In the genomic region with DNA sequence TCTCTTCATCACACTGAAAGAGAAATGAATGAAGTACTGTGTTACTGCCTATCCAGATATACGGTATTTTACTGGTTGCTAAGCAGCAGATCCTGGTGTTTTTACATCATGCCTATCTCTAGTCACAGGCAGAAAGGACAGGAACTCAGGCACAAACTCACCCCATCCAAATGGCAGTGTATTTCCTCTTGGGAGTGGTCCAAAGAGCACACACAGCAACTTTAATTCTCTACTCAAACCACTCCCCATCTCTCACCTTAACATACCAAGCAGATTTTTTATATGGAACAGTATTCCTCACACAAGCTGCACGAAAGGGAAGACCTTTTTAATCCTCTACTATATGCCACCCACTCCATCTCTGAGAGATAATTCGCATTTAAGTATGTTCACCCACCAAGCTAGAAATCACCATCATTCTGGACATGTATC, we compare ENCODE assay signal across 8 cellular contexts. TPM values are rescaled to one million over a fixed set of nuclear protein-coding genes. Genes with fewer than 3 reads are reported as not detected.
A peak's percentile ranks its signal among the peaks of the same experiment; 100 is the strongest.
DNase-seq lines count a peak whose midpoint lies in the region; TF ChIP-seq lines count a peak whose summit lies in the region.

No MANE protein-coding gene starts in this region.

- peak in 1 of 2 experiments; percentile 12 for DNase-seq in Caco-2
- peak; percentile 42 for DNase-seq in SK-MEL-5 (ENCODE audit: low read depth, low spot score)
- DNase-seq in fibroblast of lung (ENCODE audit: low read depth in 2 of 2): peak; percentile 46 to 72
- no peak for DNase-seq in RKO (ENCODE audit: low spot score)
- no peak for DNase-seq in activated CD8-positive, alpha-beta memory T cell treated with anti-CD3 and anti-CD28 coated beads, Interleukin-2, amount 50 U/mL, for 48 hours
- no peak for DNase-seq in mesenteric fat pad (ENCODE audit: low spot score)
- DNase-seq in Peyer's patch: no peak

- no peak for TF ChIP-seq POLR2A in Peyer's patch (IDR thresholded peaks at IDR 0.05)

- CTCF ChIA-PET in Caco-2 (lab: Charles Lee): no interaction called here

- no TSS peak for BruUV-seq in Caco-2 (replicated peaks; lab: Mats Ljungman, UMichigan)

- H3K4me1 ChIP-seq in Caco-2 (peaks cover 9% of the 10 kb centered on the region; the same call in 1 of the 2 replicates), fibroblast of lung (ENCODE audit: control insufficient read depth, extremely low read depth, insufficient read depth, low read length) (peaks cover 10% of the 10 kb centered on the region), neutrophil (ENCODE audit: control insufficient read depth in 1 of 2, insufficient read depth in 1 of 2, low read depth in 1 of 2, low read length in 1 of 2) (peaks cover 13 to 28% of the 10 kb centered on the region in 2 experiments), Peyer's patch (peaks cover 0 to 17% (median 0%) of the 10 kb centered on the region in 4 donors)

- H3K9ac ChIP-seq in fibroblast of lung (ENCODE audit: insufficient read depth, low read length): peak overlapping the region; percentile 47

- TF ChIP-seq CTCF in Caco-2 (IDR thresholded peaks at IDR 0.05; ENCODE audit: insufficient read depth in 1 of 2, low read depth in 1 of 2, low read length in 1 of 2, severe bottlenecking in 1 of 2, unreplicated experiment in 1 of 2): no peak
- no peak for TF ChIP-seq CTCF in fibroblast of lung (conservative IDR thresholded peaks at IDR 0.05 in 1 of 2, IDR thresholded peaks at IDR 0.05 in 1 of 2; ENCODE audit: low read depth in 1 of 2, low read length in 2 of 2)
- no peak for TF ChIP-seq CTCF in neutrophil (IDR thresholded peaks at IDR 0.05)
- no peak for TF ChIP-seq CTCF in Peyer's patch (IDR thresholded peaks at IDR 0.05)

- H3K36me3 Mint-ChIP-seq in Caco-2 (ENCODE audit: insufficient read depth, unreplicated experiment): peaks cover 14% of the 10 kb centered on the region

- H3K27ac ChIP-seq in fibroblast of lung (ENCODE audit: insufficient read depth, low read length) (peak overlapping the region; percentile 89), neutrophil (peak overlapping the region; percentile 43), Peyer's patch (peak overlapping the region in 2 of 4 donors; percentile 38 to 58)

- no peak overlapping the region for H3K4me3 Mint-ChIP-seq in Caco-2 (ENCODE audit: unreplicated experiment)

- H3K4me1 Mint-ChIP-seq in Caco-2 (ENCODE audit: low read depth, unreplicated experiment): no peaks in the 10 kb centered on the region

- intact Hi-C loops in Caco-2 (cut with micrococcal nuclease; ENCODE audit: unreplicated experiment): no loop called here

- H3K4me2 ChIP-seq in fibroblast of lung (ENCODE audit: extremely low read depth, insufficient read depth, low read length): peak overlapping the region; percentile 28

- H3K36me3 ChIP-seq in Caco-2 (ENCODE audit: control insufficient read depth, insufficient read depth, low read length) (peaks cover 1% of the 10 kb centered on the region; the same call in 1 of the 2 replicates), fibroblast of lung (ENCODE audit: control insufficient read depth, insufficient read depth, low read length) (no peaks in the 10 kb centered on the region), neutrophil (peaks cover 27% of the 10 kb centered on the region), Peyer's patch (peaks cover 0 to 10% (median 0%) of the 10 kb centered on the region in 3 donors)

- H3K4me3 ChIP-seq in Caco-2 (ENCODE audit: low read depth, low read length) (no peak overlapping the region), fibroblast of lung (replicated peaks in 1 of 4; ENCODE audit: control extremely low read depth in 1 of 4, insufficient read depth in 1 of 4, low read depth in 3 of 4, low read length in 4 of 4) (no peak overlapping the region), neutrophil (ENCODE audit: low read depth in 1 of 2, low read length in 1 of 2) (no peak overlapping the region), Peyer's patch (no peak overlapping the region)

- no peaks in the 10 kb centered on the region for H3K27me3 ChIP-seq in Caco-2 (replicated peaks; ENCODE audit: control insufficient read depth, insufficient read depth, low read length)
- H3K27me3 ChIP-seq in fibroblast of lung (ENCODE audit: control insufficient read depth, insufficient read depth, low read length): no peaks in the 10 kb centered on the region
- H3K27me3 ChIP-seq in neutrophil: no peaks in the 10 kb centered on the region
- H3K27me3 ChIP-seq in Peyer's patch: no peaks in the 10 kb centered on the region

- in situ Hi-C loops in SK-MEL-5 (cut with HindIII; ENCODE audit: low pct_unique_long_range_greater_than_20kb, low sequenced_read_pairs): no loop called here

- POLR2A ChIA-PET in Caco-2 (lab: Charles Lee): no interaction called here

- H3K79me2 ChIP-seq in fibroblast of lung (ENCODE audit: control insufficient read depth, insufficient read depth, low read length): peaks cover 32% of the 10 kb centered on the region

- H3K9me3 ChIP-seq in Caco-2 (no peaks in the 10 kb centered on the region), fibroblast of lung (ENCODE audit: control insufficient read depth, insufficient read depth, low read depth, low read length) (no peaks in the 10 kb centered on the region), neutrophil (no peaks in the 10 kb centered on the region), Peyer's patch (no peaks in the 10 kb centered on the region)

- peak overlapping the region; percentile 0 for H3K27ac Mint-ChIP-seq in Caco-2 (ENCODE audit: unreplicated experiment)

- no peaks in the 10 kb centered on the region for H3K27me3 Mint-ChIP-seq in Caco-2 (ENCODE audit: insufficient read depth, unreplicated experiment)

- no peak overlapping the region for H2AFZ ChIP-seq in fibroblast of lung (ENCODE audit: low read length)

- H3K9me3 Mint-ChIP-seq in Caco-2 (ENCODE audit: unreplicated experiment): no peaks in the 10 kb centered on the region

- H4K20me1 ChIP-seq in fibroblast of lung (ENCODE audit: control insufficient read depth, extremely low read depth, insufficient read depth, low read length): no peaks in the 10 kb centered on the region

RNA-seq across cellular contexts. Expression of gene EIF4G3, which starts 27.3 kb away (rescaled TPM):
- total RNA-seq in Caco-2 (2022) (55.3 and 55.4 TPM in 2 replicates), fibroblast of lung (32.6 and 53.5 TPM in 2 replicates), mesenteric fat pad (71.7 TPM), Peyer's patch (100 to 1,000 TPM in 1 of 4 donors, 10 to 100 TPM in 3; 56.6 to 131 (median 70.8) TPM)
- total RNA-seq in SK-MEL-5 (2014; rRNA removed; shearing (Covaris generic)): 25.1 and 25.7 TPM in 2 replicates
- 23.2 and 33.6 TPM in 2 replicates for polyA plus RNA-seq in SK-MEL-5 (2015; cell fraction: cytosol; rRNA removed)
- 38.0 and 57.1 TPM in 2 replicates for polyA plus RNA-seq in SK-MEL-5 (2015; cell fraction: nucleus; rRNA removed)
- polyA plus RNA-seq in fibroblast of lung: 64.9 and 67.0 TPM in 2 replicates
- 40.6 and 47.6 TPM in 2 replicates for polyA plus RNA-seq in fibroblast of lung (2012)
- 68.3 and 68.4 TPM in 2 replicates for polyA minus RNA-seq in fibroblast of lung (ENCODE audit: low replicate concordance)

Comparison
In these comparisons a context has a peak if more than half of its experiments do, and no peak if none do; other contexts are left out.
1. DNase-seq: peak in SK-MEL-5 (single experiment) and fibroblast of lung (2 of 2); none in RKO (single experiment), activated CD8-positive, alpha-beta memory T cell treated with anti-CD3 and anti-CD28 coated beads, Interleukin-2, amount 50 U/mL, for 48 hours (single experiment), mesenteric fat pad (single experiment) and Peyer's patch (0 of 3).